Comparison of ENCODE assay signal across 24 cellular contexts in the genomic region with DNA sequence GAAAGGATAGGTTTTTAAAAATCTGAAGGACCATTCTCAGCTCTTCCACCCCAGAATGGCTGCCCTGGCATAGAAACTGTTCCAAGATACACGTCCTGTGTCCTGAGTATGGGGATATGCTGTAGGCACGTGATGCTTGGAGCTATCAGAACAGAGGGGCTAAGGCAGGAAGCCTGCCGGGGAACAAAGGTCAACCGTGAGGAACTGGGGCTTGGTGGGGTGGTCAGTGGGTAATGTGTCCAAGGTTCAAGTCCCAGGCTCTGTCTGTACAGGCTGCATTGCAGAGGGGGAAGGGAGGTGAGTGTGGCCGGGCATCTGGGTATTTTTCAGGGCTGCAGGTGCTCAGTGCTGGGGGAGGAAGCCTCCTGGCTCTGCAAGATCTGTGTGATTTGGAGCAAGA.
"Had no signal": no experiment of that assay in that cellular context is flagged by ENCODE, and none has a peak within 500 bp of the region (broad histone marks: within the 10 kb centered on the region; RNA-seq: fewer than 3 reads in every experiment).

No MANE protein-coding gene starts in this region.

- ATAC-seq: natural killer cell; sciatic nerve; stimulated activated memory B cell treated with anti-CD40 and anti-IgM and Interleukin-4, amounts not matched to agents 10 μg/mL and 1 μg/mL and 100 μg/mL, for 72 hours; stimulated activated naive CD8-positive, alpha-beta T cell treated with anti-CD3 and anti-CD28 coated beads, Interleukin-15, amount 100 ng/mL, for 72 hours had no signal

- H3K4me1 ChIP-seq: left ventricle myocardium inferior, right atrium auricular region, tibial nerve, uterus had no signal

- H3K9me3 ChIP-seq: left ventricle myocardium inferior, ovary, right atrium auricular region, tibial nerve, uterus had no signal

- H3K27ac ChIP-seq: left ventricle myocardium inferior, ovary, right atrium auricular region, skin epidermis, tibial nerve, uterus had no signal

- H3K4me1 Mint-ChIP-seq: naive B cell; natural killer cell; nephron progenitor cell; stimulated activated memory B cell treated with anti-CD40 and anti-IgM and Interleukin-4, amounts not matched to agents 10 μg/mL and 1 μg/mL and 100 μg/mL, for 72 hours; stimulated activated naive CD8-positive, alpha-beta T cell treated with anti-CD3 and anti-CD28 coated beads, Interleukin-15, amount 100 ng/mL, for 72 hours had no signal

- H3K27me3 Mint-ChIP-seq: progenitor cell of endocrine pancreas, type B pancreatic cell had no signal

- H3K36me3 Mint-ChIP-seq: mesothelial cell of epicardium; naive B cell; natural killer cell; stimulated activated memory B cell treated with anti-CD40 and anti-IgM and Interleukin-4, amounts not matched to agents 10 μg/mL and 1 μg/mL and 100 μg/mL, for 72 hours; type B pancreatic cell had no signal

- H3K27me3 ChIP-seq: ovary, right atrium auricular region, tibial nerve, uterus had no signal

- H3K4me3 Mint-ChIP-seq: mesothelial cell of epicardium; natural killer cell; nephron progenitor cell; stimulated activated memory B cell treated with anti-CD40 and anti-IgM and Interleukin-4, amounts not matched to agents 10 μg/mL and 1 μg/mL and 100 μg/mL, for 72 hours; stimulated activated naive CD8-positive, alpha-beta T cell treated with anti-CD3 and anti-CD28 coated beads, Interleukin-15, amount 100 ng/mL, for 72 hours; type B pancreatic cell had no signal

- DNase-seq: islet precursor cell; left ventricle myocardium inferior; mesendoderm; naive B cell; natural killer cell; nephron progenitor cell; ovary; stimulated activated CD4-positive, alpha-beta T cell treated with anti-CD3 and anti-CD28 coated beads, Interleukin-1b, Interleukin-23, amount 100 ng/mL, for 48 hours; stimulated activated CD4-positive, alpha-beta T cell treated with anti-CD3 and anti-CD28 coated beads, Interleukin-2, amount 100 ng/mL, for 48 hours; stimulated activated CD4-positive, alpha-beta T cell treated with anti-CD3 and anti-CD28 coated beads, Interleukin-4, amount 100 ng/mL, for 4 hours; stimulated activated CD8-positive, alpha-beta memory T cell treated with anti-CD3 and anti-CD28 coated beads, Interleukin-4, amount 100 ng/mL, for 48 hours; stimulated activated naive CD4-positive, alpha-beta T cell treated with Interleukin-2 at 50 U/mL for 16 hours; stimulated activated naive CD8-positive, alpha-beta T cell treated with anti-CD3 and anti-CD28 coated beads, Interleukin-15, amount 100 ng/mL, for 72 hours; substantia nigra; uterus had no signal

- H3K27ac Mint-ChIP-seq: mesothelial cell of epicardium; naive B cell; natural killer cell; nephron progenitor cell; stimulated activated memory B cell treated with anti-CD40 and anti-IgM and Interleukin-4, amounts not matched to agents 10 μg/mL and 1 μg/mL and 100 μg/mL, for 72 hours; stimulated activated naive CD8-positive, alpha-beta T cell treated with anti-CD3 and anti-CD28 coated beads, Interleukin-15, amount 100 ng/mL, for 72 hours; type B pancreatic cell had no signal

- H3K4me3 ChIP-seq: left ventricle myocardium inferior, lung, ovary, right atrium auricular region, skin epidermis, tibial nerve, uterus had no signal

- H3K9me3 Mint-ChIP-seq: mesothelial cell of epicardium; nephron progenitor cell; stimulated activated memory B cell treated with anti-CD40 and anti-IgM and Interleukin-4, amounts not matched to agents 10 μg/mL and 1 μg/mL and 100 μg/mL, for 72 hours; type B pancreatic cell had no signal

- H3K36me3 ChIP-seq: left ventricle myocardium inferior, ovary, right atrium auricular region, tibial nerve, uterus had no signal
